In the genomic region with DNA sequence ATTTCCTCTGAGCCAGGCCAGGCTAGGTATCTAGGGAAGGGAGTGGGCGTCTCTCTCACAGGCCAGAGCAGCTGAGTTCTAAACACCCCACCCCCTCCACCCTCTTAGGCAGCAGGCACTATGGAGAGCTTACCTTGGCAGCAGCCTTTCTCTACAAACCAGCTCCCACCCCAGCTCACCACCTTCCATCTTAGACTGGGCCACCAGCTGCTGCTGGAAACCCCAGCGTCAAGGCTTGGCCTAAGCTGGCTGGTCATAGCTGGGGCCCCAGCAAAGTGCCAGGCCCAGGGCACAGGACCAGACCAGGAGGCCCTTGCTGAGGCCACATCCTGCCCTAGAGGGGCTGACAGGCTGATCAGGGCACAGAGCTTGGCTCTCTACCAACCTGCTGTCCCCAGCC, we compare ENCODE assay signal across 1 cellular context.
TF ChIP-seq lines count a peak whose summit lies in the region.

No MANE protein-coding gene starts in this region.

TF ChIP-seq in HEK293, 187 proteins besides CTCF, POLR2A, EP300 and RAD21:
- TF ChIP-seq, protein P1, sequence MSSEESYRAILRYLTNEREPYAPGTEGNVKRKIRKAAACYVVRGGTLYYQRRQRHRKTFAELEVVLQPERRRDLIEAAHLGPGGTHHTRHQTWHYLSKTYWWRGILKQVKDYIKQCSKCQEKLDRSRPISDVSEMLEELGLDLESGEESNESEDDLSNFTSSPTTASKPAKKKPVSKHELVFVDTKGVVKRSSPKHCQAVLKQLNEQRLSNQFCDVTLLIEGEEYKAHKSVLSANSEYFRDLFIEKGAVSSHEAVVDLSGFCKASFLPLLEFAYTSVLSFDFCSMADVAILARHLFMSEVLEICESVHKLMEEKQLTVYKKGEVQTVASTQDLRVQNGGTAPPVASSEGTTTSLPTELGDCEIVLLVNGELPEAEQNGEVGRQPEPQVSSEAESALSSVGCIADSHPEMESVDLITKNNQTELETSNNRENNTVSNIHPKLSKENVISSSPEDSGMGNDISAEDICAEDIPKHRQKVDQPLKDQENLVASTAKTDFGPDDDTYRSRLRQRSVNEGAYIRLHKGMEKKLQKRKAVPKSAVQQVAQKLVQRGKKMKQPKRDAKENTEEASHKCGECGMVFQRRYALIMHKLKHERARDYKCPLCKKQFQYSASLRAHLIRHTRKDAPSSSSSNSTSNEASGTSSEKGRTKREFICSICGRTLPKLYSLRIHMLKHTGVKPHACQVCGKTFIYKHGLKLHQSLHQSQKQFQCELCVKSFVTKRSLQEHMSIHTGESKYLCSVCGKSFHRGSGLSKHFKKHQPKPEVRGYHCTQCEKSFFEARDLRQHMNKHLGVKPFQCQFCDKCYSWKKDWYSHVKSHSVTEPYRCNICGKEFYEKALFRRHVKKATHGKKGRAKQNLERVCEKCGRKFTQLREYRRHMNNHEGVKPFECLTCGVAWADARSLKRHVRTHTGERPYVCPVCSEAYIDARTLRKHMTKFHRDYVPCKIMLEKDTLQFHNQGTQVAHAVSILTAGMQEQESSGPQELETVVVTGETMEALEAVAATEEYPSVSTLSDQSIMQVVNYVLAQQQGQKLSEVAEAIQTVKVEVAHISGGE (tag by site-specific recombination; conservative IDR thresholded peaks at IDR 0.05; ENCODE audit: low read depth): no peak
- TF ChIP-seq ZFHX2 (tag by site-specific recombination; conservative IDR thresholded peaks at IDR 0.05): peak; percentile 48; the same call in 1 of the 2 replicates
TF ChIP-seq in HEK293: peak in this region for 1.
